In the genomic region with DNA sequence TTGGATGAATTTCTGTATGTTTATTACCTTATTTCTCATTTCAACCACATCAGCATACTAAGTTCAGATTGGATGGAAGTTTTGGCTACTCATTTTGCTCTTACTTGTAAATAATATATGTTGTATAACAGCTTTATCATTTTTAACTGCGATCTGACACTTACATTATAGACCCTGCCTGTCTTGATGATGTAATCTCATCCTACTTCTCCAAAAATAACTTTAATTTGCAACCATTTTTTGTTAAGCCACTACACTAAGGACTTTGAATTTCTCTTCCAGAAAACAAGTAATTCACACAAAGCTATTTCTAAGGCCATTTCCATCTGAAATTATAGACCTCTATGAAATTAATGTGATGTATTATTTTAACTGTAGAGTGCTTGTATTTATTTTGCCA, we compare ENCODE assay signal across 26 cellular contexts.
DNase-seq lines count a peak whose midpoint lies in the region; ATAC-seq and TF ChIP-seq lines count a peak whose summit lies in the region.
"Had no signal": no experiment of that assay in that cellular context is flagged by ENCODE, and none has a peak within 500 bp of the region (broad histone marks: within the 10 kb centered on the region; RNA-seq: fewer than 3 reads in every experiment).

No MANE protein-coding gene starts in this region.

- H3K23ac ChIP-seq in H9 (ENCODE audit: insufficient read length, low read depth, low read length) = no peak overlapping the region

- no peak overlapping the region for H2AK5ac ChIP-seq in H9 (ENCODE audit: insufficient read length, low read length)

- no peaks in the 10 kb centered on the region for H3K9me3 Mint-ChIP-seq in activated T-cell treated with anti-CD3 and anti-CD28 coated beads, Interleukin-2, amount 50 U/mL, for 72 hours
- no peaks in the 10 kb centered on the region for H3K9me3 Mint-ChIP-seq in H9
- H3K9me3 Mint-ChIP-seq: activated CD4-positive, alpha-beta memory T cell treated with anti-CD3 and anti-CD28 coated beads, Interleukin-2, amount 10 ng/mL, durations not matched to agents 7 days and 5 days; activated naive CD4-positive, alpha-beta T cell treated with anti-CD3 and anti-CD28 coated beads, Interleukin-2, amount 50 U/mL, for 24 hours; activated T-helper 17 cell treated with anti-CD3 and anti-CD28 coated beads, Interleukin-2, amount 50 U/mL, for 72 hours; CD4-positive, CD25-positive, alpha-beta regulatory T cell; effector memory CD8-positive, alpha-beta T cell; nephron progenitor cell had no signal

- no peaks in the 10 kb centered on the region for H3K79me2 ChIP-seq in H9 (ENCODE audit: insufficient read depth, low read length)

- H2AFZ ChIP-seq in H9 (ENCODE audit: low read length) = no peak overlapping the region

- H3K79me1 ChIP-seq in H9 (ENCODE audit: insufficient read depth, low read depth, low read length, poor library complexity, severe bottlenecking) = no peaks in the 10 kb centered on the region

- H4K5ac ChIP-seq in H9 (ENCODE audit: insufficient read length, low read depth, low read length) = no peak overlapping the region

- H4K8ac ChIP-seq in H9 (replicated peaks; ENCODE audit: insufficient read length, low read depth, low read length) = no peak overlapping the region

- no peaks in the 10 kb centered on the region for H3K27me3 Mint-ChIP-seq in activated T-cell treated with anti-CD3 and anti-CD28 coated beads, Interleukin-2, amount 50 U/mL, for 72 hours (ENCODE audit: low read depth)
- H3K27me3 Mint-ChIP-seq in H9 (ENCODE audit: low read depth) = no peaks in the 10 kb centered on the region
- H3K27me3 Mint-ChIP-seq: activated CD4-positive, alpha-beta memory T cell treated with anti-CD3 and anti-CD28 coated beads, Interleukin-2, amount 10 ng/mL, durations not matched to agents 7 days and 5 days; activated naive CD4-positive, alpha-beta T cell treated with anti-CD3 and anti-CD28 coated beads, Interleukin-2, amount 50 U/mL, for 24 hours; activated T-helper 17 cell treated with anti-CD3 and anti-CD28 coated beads, Interleukin-2, amount 50 U/mL, for 72 hours; CD4-positive, CD25-positive, alpha-beta regulatory T cell; effector memory CD8-positive, alpha-beta T cell had no signal

- H3K4me3 ChIP-seq in dorsolateral prefrontal cortex = no peak overlapping the region
- no peak overlapping the region for H3K4me3 ChIP-seq in heart left ventricle
- H3K4me3 ChIP-seq: ovary, skin epidermis, thoracic aorta had no signal

- no peak for DNase-seq in activated T-cell treated with anti-CD3 and anti-CD28 coated beads, Interleukin-2, amount 50 U/mL, for 72 hours
- DNase-seq in activated T-cell treated with anti-CD3 and anti-CD28 coated beads, Interleukin-2, amount 50 U/mL, for 48 hours = no peak
- DNase-seq in OCI-M1 (lab: John Stamatoyannopoulos, UW) (peak; percentile 32), dorsolateral prefrontal cortex (no peak), heart left ventricle (no peak), H9 (no peak), NCI-H510A treated with DMSO at 0.1 percent for 48 hours (lab: John Stamatoyannopoulos, UW) (no peak)
- DNase-seq: activated CD4-positive, alpha-beta memory T cell treated with anti-CD3 and anti-CD28 coated beads, Interleukin-2, amount 10 ng/mL, durations not matched to agents 7 days and 5 days; activated CD8-positive, alpha-beta memory T cell treated with anti-CD3 and anti-CD28 coated beads, Interleukin-2, amount 50 U/mL, for 48 hours; CD4-positive, CD25-positive, alpha-beta regulatory T cell; cortex of kidney; effector memory CD8-positive, alpha-beta T cell; erythroblast; GOT3; NCI-H1092 treated with DMSO at 0.1 percent for 48 hours; NCI-H1694 treated with DMSO at 0.1 percent for 48 hours; nephron progenitor cell; ovary; Right ventricle myocardium superior; stimulated activated naive CD8-positive, alpha-beta T cell treated with anti-CD3 and anti-CD28 coated beads, Interleukin-15, Interleukin-2, amounts not matched to agents 100 U/mL and 50 U/mL, for 24 hours had no signal

- H3K9ac ChIP-seq in H9 (ENCODE audit: extremely low read depth, insufficient read length, low read length) = no peak overlapping the region

- no peak overlapping the region for H3K4me2 ChIP-seq in H9 (ENCODE audit: insufficient read depth, insufficient read length, low read length)

- H2BK5ac ChIP-seq in H9 (ENCODE audit: insufficient read length, low read length) = no peak overlapping the region

- no peaks in the 10 kb centered on the region for H3K36me3 Mint-ChIP-seq in activated T-cell treated with anti-CD3 and anti-CD28 coated beads, Interleukin-2, amount 50 U/mL, for 72 hours (ENCODE audit: insufficient read depth in 2 of 2)
- no peaks in the 10 kb centered on the region for H3K36me3 Mint-ChIP-seq in H9 (ENCODE audit: insufficient read depth in 1 of 3, low read depth in 3 of 3)

- no peak overlapping the region for H3K4me3 Mint-ChIP-seq in activated T-cell treated with anti-CD3 and anti-CD28 coated beads, Interleukin-2, amount 50 U/mL, for 72 hours
- no peak overlapping the region for H3K4me3 Mint-ChIP-seq in H9
- H3K4me3 Mint-ChIP-seq: activated CD4-positive, alpha-beta memory T cell treated with anti-CD3 and anti-CD28 coated beads, Interleukin-2, amount 10 ng/mL, durations not matched to agents 7 days and 5 days; activated naive CD4-positive, alpha-beta T cell treated with anti-CD3 and anti-CD28 coated beads, Interleukin-2, amount 50 U/mL, for 24 hours; activated T-helper 17 cell treated with anti-CD3 and anti-CD28 coated beads, Interleukin-2, amount 50 U/mL, for 72 hours; CD4-positive, CD25-positive, alpha-beta regulatory T cell; effector memory CD8-positive, alpha-beta T cell; nephron progenitor cell had no signal

- peaks cover 0 to 12% (median 3%) of the 10 kb centered on the region in 12 donors for H3K4me1 ChIP-seq in heart left ventricle
- peaks cover 4% of the 10 kb centered on the region; the same call in 1 of the 2 replicates for H3K4me1 ChIP-seq in H9 (ENCODE audit: insufficient read depth, low read length)

- no peaks in the 10 kb centered on the region for H3K36me3 ChIP-seq in heart left ventricle
- H3K36me3 ChIP-seq: ovary, thoracic aorta had no signal

- no peak overlapping the region for H2BK12ac ChIP-seq in H9 (ENCODE audit: insufficient read length, low read depth, low read length)

- H3K27me3 ChIP-seq in dorsolateral prefrontal cortex = no peaks in the 10 kb centered on the region
- H3K27me3 ChIP-seq in heart left ventricle = no peaks in the 10 kb centered on the region
- H3K27me3 ChIP-seq in H9 (ENCODE audit: insufficient read depth, low read length) = no peaks in the 10 kb centered on the region
- H3K27me3 ChIP-seq: ovary had no signal

- H3K23me2 ChIP-seq in H9 (ENCODE audit: insufficient read length, low read depth, low read length, poor library complexity, severe bottlenecking) = no peaks in the 10 kb centered on the region

- H3K9me3 ChIP-seq in heart left ventricle (no peaks in the 10 kb centered on the region), H9 (ENCODE audit: control insufficient read depth, low read depth, low read length) (no peaks in the 10 kb centered on the region)
- H3K9me3 ChIP-seq: ovary, thoracic aorta had no signal

- no peak overlapping the region for H2BK15ac ChIP-seq in H9 (ENCODE audit: low read depth, low read length)

- H3K27ac Mint-ChIP-seq in activated T-cell treated with anti-CD3 and anti-CD28 coated beads, Interleukin-2, amount 50 U/mL, for 72 hours = peak overlapping the region; percentile 12
- no peak overlapping the region; a peak in 1 of 7 replicates for H3K27ac Mint-ChIP-seq in H9
- H3K27ac Mint-ChIP-seq: activated CD4-positive, alpha-beta memory T cell treated with anti-CD3 and anti-CD28 coated beads, Interleukin-2, amount 10 ng/mL, durations not matched to agents 7 days and 5 days; activated naive CD4-positive, alpha-beta T cell treated with anti-CD3 and anti-CD28 coated beads, Interleukin-2, amount 50 U/mL, for 24 hours; activated T-helper 17 cell treated with anti-CD3 and anti-CD28 coated beads, Interleukin-2, amount 50 U/mL, for 72 hours; CD4-positive, CD25-positive, alpha-beta regulatory T cell; effector memory CD8-positive, alpha-beta T cell; nephron progenitor cell had no signal

- intact Hi-C loops in dorsolateral prefrontal cortex (cut with DNase I) (loop anchor here in 1 of 2 donors (5.0 kb wide), 1 partner anchor 320 kb away; no protein-coding TSS in a partner anchor), heart left ventricle (cut with DNase I) (no loop called here)

- no peaks in the 10 kb centered on the region for H3K4me1 Mint-ChIP-seq in activated T-cell treated with anti-CD3 and anti-CD28 coated beads, Interleukin-2, amount 50 U/mL, for 72 hours (ENCODE audit: low read depth)
- H3K4me1 Mint-ChIP-seq in H9 = peaks cover 3% of the 10 kb centered on the region in 2 experiments; a peak in 3 of 4 replicates
- H3K4me1 Mint-ChIP-seq: activated CD4-positive, alpha-beta memory T cell treated with anti-CD3 and anti-CD28 coated beads, Interleukin-2, amount 10 ng/mL, durations not matched to agents 7 days and 5 days; activated T-helper 17 cell treated with anti-CD3 and anti-CD28 coated beads, Interleukin-2, amount 50 U/mL, for 72 hours; nephron progenitor cell had no signal

- H3K14ac ChIP-seq in H9 (ENCODE audit: insufficient read depth, low read length) = no peak overlapping the region

- H3T11ph ChIP-seq in H9 (ENCODE audit: low read length) = no peak overlapping the region

- H4K91ac ChIP-seq in H9 (ENCODE audit: insufficient read length, low read depth, low read length) = no peak overlapping the region

- 70 to 81% (median 79%) methylated on average over 1 of the region's 1 CpG for WGBS in heart left ventricle, 4 donors
- no CpG with 5 or more reads among the region's 1 CpG for WGBS in H9 (ENCODE audit: extremely low coverage, insufficient read length, low lambda C conversion rate)

- no peak overlapping the region for H3K18ac ChIP-seq in H9 (ENCODE audit: insufficient read length, low read depth, low read length)

- H3K4ac ChIP-seq in H9 (ENCODE audit: low read depth, low read length) = no peak overlapping the region

- H3K27ac ChIP-seq in dorsolateral prefrontal cortex (peak overlapping the region in 46 of 59 donors; percentile 16 to 87 (median 60)), temporal lobe (ENCODE audit: low read depth, low read length) (peak overlapping the region; percentile 50), heart left ventricle (no peak overlapping the region), H9 (ENCODE audit: insufficient read length, low read depth, low read length) (no peak overlapping the region)
- H3K27ac ChIP-seq: ovary, skin epidermis, thoracic aorta had no signal

- no peak for TF ChIP-seq POLR2A in heart left ventricle (IDR thresholded peaks at IDR 0.05)

- H2BK120ac ChIP-seq in H9 (ENCODE audit: low read depth, low read length, poor library complexity, severe bottlenecking) = no peak overlapping the region

- TF ChIP-seq CTCF in dorsolateral prefrontal cortex (IDR thresholded peaks at IDR 0.05 in 54 of 56, conservative IDR thresholded peaks at IDR 0.05 in 2 of 56; ENCODE audit: low read depth in 1 of 56, partially characterized antibody in 56 of 56) = no peak
- TF ChIP-seq CTCF in heart left ventricle (IDR thresholded peaks at IDR 0.05) = no peak
- TF ChIP-seq CTCF in H9 (conservative IDR thresholded peaks at IDR 0.05) = no peak

- H3K56ac ChIP-seq in H9 (ENCODE audit: insufficient read length, low read depth, low read length) = no peak overlapping the region

- ATAC-seq in activated T-cell treated with anti-CD3 and anti-CD28 coated beads, Interleukin-2, amount 50 U/mL, for 72 hours (replicated peaks in 1 of 2) = no peak
- ATAC-seq in heart left ventricle = no peak
- ATAC-seq: activated T-helper 17 cell treated with anti-CD3 and anti-CD28 coated beads, Interleukin-2, amount 50 U/mL, for 72 hours; effector memory CD8-positive, alpha-beta T cell; left lobe of liver; stimulated activated naive CD8-positive, alpha-beta T cell treated with anti-CD3 and anti-CD28 coated beads, Interleukin-15, Interleukin-2, amounts not matched to agents 100 U/mL and 50 U/mL, for 24 hours had no signal

- no peaks in the 10 kb centered on the region for H4K20me1 ChIP-seq in H9 (ENCODE audit: control insufficient read depth, insufficient read depth, insufficient read length)

- no peak overlapping the region for H2BK20ac ChIP-seq in H9 (ENCODE audit: low read depth, low read length, poor library complexity, severe bottlenecking)

Comparison
In these comparisons a context has a peak if more than half of its experiments do, and no peak if none do; other contexts are left out.
1. H3K27ac ChIP-seq: peak in dorsolateral prefrontal cortex (46 of 59) and temporal lobe (single experiment); none in heart left ventricle (0 of 12) and H9 (single experiment).